Comparison of ENCODE assay signal across 10 cellular contexts in the genomic region with DNA sequence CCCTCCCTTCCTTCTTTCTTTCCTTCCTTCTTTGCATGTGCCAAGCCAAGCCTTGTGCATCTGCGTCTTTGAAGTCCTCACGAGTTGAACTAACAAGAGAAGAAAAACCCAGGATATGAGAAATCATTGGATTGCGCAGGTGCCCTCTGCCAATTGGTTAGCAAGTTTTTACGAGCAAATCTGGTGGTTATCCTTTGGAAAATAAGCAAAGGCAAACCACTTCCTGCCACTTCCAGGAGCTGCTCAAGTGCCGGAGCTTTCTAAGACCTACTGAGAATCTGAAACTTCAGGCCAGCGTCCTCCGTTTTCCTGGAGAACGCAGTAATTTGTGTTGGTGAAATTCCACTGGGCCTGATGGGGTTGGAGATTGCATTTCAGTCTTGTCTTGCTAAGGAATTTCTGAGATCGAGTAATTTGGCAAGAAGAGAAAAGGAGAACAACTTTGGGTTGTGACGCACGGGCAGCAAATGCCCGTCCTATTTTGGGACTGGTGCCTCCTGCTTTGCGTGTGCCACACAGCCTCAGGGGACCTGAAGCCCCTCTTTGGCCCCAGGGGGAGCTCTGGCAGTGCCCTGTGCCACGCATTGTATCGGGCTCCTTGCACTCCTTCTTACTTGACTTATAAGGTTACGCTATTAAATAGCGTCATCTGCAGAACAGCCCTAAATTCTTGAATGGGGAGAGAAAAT. TPM values are rescaled to one million over a fixed set of nuclear protein-coding genes. Genes with fewer than 3 reads are reported as not detected.
DNase-seq lines count a peak whose midpoint lies in the region; ATAC-seq, FAIRE-seq and TF ChIP-seq lines count a peak whose summit lies in the region.
"Had no signal": no experiment of that assay in that cellular context is flagged by ENCODE, and none has a peak within 500 bp of the region (broad histone marks: within the 10 kb centered on the region; RNA-seq: fewer than 3 reads in every experiment).

No MANE protein-coding gene starts in this region.

- peak overlapping the region in 1 of 2 donors; percentile 85 for H3K27ac Mint-ChIP-seq in stimulated activated naive CD8-positive, alpha-beta T cell treated with anti-CD3 and anti-CD28 coated beads, Interleukin-15, amount 100 ng/mL, for 72 hours
- no peak overlapping the region for H3K27ac Mint-ChIP-seq in astrocyte (ENCODE audit: unreplicated experiment)

- peaks cover 54% of the 10 kb centered on the region for H3K4me1 Mint-ChIP-seq in stimulated activated naive CD8-positive, alpha-beta T cell treated with anti-CD3 and anti-CD28 coated beads, Interleukin-15, amount 100 ng/mL, for 72 hours
- H3K4me1 Mint-ChIP-seq in astrocyte (ENCODE audit: low read depth, unreplicated experiment), result peaks cover 16% of the 10 kb centered on the region

- no peaks in the 10 kb centered on the region for H3K27me3 ChIP-seq in astrocyte (ENCODE audit: insufficient read depth, low read length)
- H3K27me3 ChIP-seq in vagina, result no peaks in the 10 kb centered on the region

- H3K4me3 ChIP-seq in astrocyte (ENCODE audit: insufficient read depth, low read depth, low read length), result no peak overlapping the region
- H3K4me3 ChIP-seq in kidney (ENCODE audit: low read length in 2 of 2), result no peak overlapping the region
- no peak overlapping the region for H3K4me3 ChIP-seq in vagina
- H3K4me3 ChIP-seq: psoas muscle had no signal

- H3K4me1 ChIP-seq in astrocyte (ENCODE audit: insufficient read depth, low read length), result peaks cover 8% of the 10 kb centered on the region
- peaks cover 16 to 30% of the 10 kb centered on the region in 2 donors for H3K4me1 ChIP-seq in kidney (ENCODE audit: control insufficient read depth in 1 of 2, insufficient read depth in 1 of 2, low read depth in 1 of 2, low read length in 2 of 2)
- peaks cover 66% of the 10 kb centered on the region for H3K4me1 ChIP-seq in vagina
- H3K4me1 ChIP-seq: psoas muscle had no signal

- no peaks in the 10 kb centered on the region for H3K27me3 Mint-ChIP-seq in stimulated activated naive CD8-positive, alpha-beta T cell treated with anti-CD3 and anti-CD28 coated beads, Interleukin-15, amount 100 ng/mL, for 72 hours
- H3K27me3 Mint-ChIP-seq in astrocyte (ENCODE audit: low read depth, unreplicated experiment), result no peaks in the 10 kb centered on the region

- TF ChIP-seq POLR2A in vagina (IDR thresholded peaks at IDR 0.05), result no peak

- no peak for DNase-seq in stimulated activated naive CD8-positive, alpha-beta T cell treated with anti-CD3 and anti-CD28 coated beads, Interleukin-15, Interleukin-2, amounts not matched to agents 100 U/mL and 50 U/mL, for 24 hours
- DNase-seq in stimulated activated naive CD8-positive, alpha-beta T cell treated with anti-CD3 and anti-CD28 coated beads, Interleukin-15, amount 100 ng/mL, for 72 hours, result no peak
- DNase-seq in astrocyte (ENCODE audit: low read depth) (peak; percentile 92), kidney (peak; percentile 57), vagina (ENCODE audit: extremely low spot score in 2 of 2) (no peak), NCI-H187 (lab: John Stamatoyannopoulos, UW) (no peak), medulla oblongata (ENCODE audit: extremely low spot score) (no peak)
- DNase-seq in stimulated activated CD4-positive, alpha-beta T cell treated with anti-CD3 and anti-CD28 coated beads, Interleukin-2, amount 100 ng/mL, for 24 hours, result no peak
- DNase-seq: activated T-cell treated with anti-CD3 and anti-CD28 coated beads for 4 hours, psoas muscle had no signal

- FAIRE-seq in astrocyte (lab: Jason Lieb, UNC) (no peak), kidney (lab: Jason Lieb, UNC) (no peak)

- intact Hi-C loops in kidney (cut with DNase I), result no loop called here
- intact Hi-C loops in vagina (cut with DNase I), result no loop called here

- H3K36me3 ChIP-seq in astrocyte (ENCODE audit: insufficient read depth, low read length), result no peaks in the 10 kb centered on the region
- no peaks in the 10 kb centered on the region for H3K36me3 ChIP-seq in kidney (ENCODE audit: control insufficient read depth in 1 of 2, insufficient read depth in 2 of 2, low read length in 2 of 2)
- no peaks in the 10 kb centered on the region for H3K36me3 ChIP-seq in vagina

- peaks cover 84% of the 10 kb centered on the region for H4K20me1 ChIP-seq in astrocyte (ENCODE audit: insufficient read depth, low read length)

- ATAC-seq in stimulated activated naive CD8-positive, alpha-beta T cell treated with anti-CD3 and anti-CD28 coated beads, Interleukin-15, Interleukin-2, amounts not matched to agents 100 U/mL and 50 U/mL, for 24 hours, result peak; percentile 45
- ATAC-seq in stimulated activated naive CD8-positive, alpha-beta T cell treated with anti-CD3 and anti-CD28 coated beads, Interleukin-15, amount 100 ng/mL, for 72 hours, result no peak
- ATAC-seq: psoas muscle had no signal

- H3K9me3 ChIP-seq in astrocyte (ENCODE audit: insufficient read depth, low read depth, low read length), result no peaks in the 10 kb centered on the region
- H3K9me3 ChIP-seq in kidney (ENCODE audit: control insufficient read depth in 1 of 2, low read length in 2 of 2), result no peaks in the 10 kb centered on the region
- no peaks in the 10 kb centered on the region for H3K9me3 ChIP-seq in vagina
- H3K9me3 ChIP-seq: psoas muscle had no signal

- H3K9me3 Mint-ChIP-seq in stimulated activated naive CD8-positive, alpha-beta T cell treated with anti-CD3 and anti-CD28 coated beads, Interleukin-15, amount 100 ng/mL, for 72 hours, result no peaks in the 10 kb centered on the region
- H3K9me3 Mint-ChIP-seq in astrocyte (ENCODE audit: unreplicated experiment), result peaks cover 2% of the 10 kb centered on the region

- H3K27ac ChIP-seq in astrocyte (ENCODE audit: low read depth, low read length) (no peak overlapping the region), kidney (ENCODE audit: low read depth in 2 of 2, low read length in 2 of 2) (no peak overlapping the region), vagina (peak overlapping the region; percentile 35)
- H3K27ac ChIP-seq: psoas muscle had no signal

- H3K79me2 ChIP-seq in astrocyte (ENCODE audit: insufficient read depth, low read length), result peaks cover 84% of the 10 kb centered on the region

- H3K4me3 Mint-ChIP-seq in stimulated activated naive CD8-positive, alpha-beta T cell treated with anti-CD3 and anti-CD28 coated beads, Interleukin-15, amount 100 ng/mL, for 72 hours, result no peak overlapping the region
- no peak overlapping the region for H3K4me3 Mint-ChIP-seq in astrocyte (ENCODE audit: unreplicated experiment)

- H3K9ac ChIP-seq in astrocyte (ENCODE audit: low read length), result peak overlapping the region; percentile 7
- H3K9ac ChIP-seq in kidney (ENCODE audit: low read length in 2 of 2), result no peak overlapping the region

- TF ChIP-seq CTCF in astrocyte (IDR thresholded peaks at IDR 0.05; ENCODE audit: insufficient read depth, low read depth, low read length) (no peak), kidney (IDR thresholded peaks at IDR 0.05; ENCODE audit: borderline replicate concordance, extremely low read depth, insufficient read depth) (no peak), vagina (IDR thresholded peaks at IDR 0.05) (no peak)

- no peak overlapping the region for H2AFZ ChIP-seq in astrocyte (ENCODE audit: low read depth, low read length)

- H3K4me2 ChIP-seq in astrocyte (ENCODE audit: low read length), result peak overlapping the region; percentile 36

- peaks cover 16% of the 10 kb centered on the region for H3K36me3 Mint-ChIP-seq in astrocyte (ENCODE audit: low read depth, unreplicated experiment)

RNA-seq across cellular contexts. Expression of a gene that starts 56.4 kb away (rescaled TPM):
- total RNA-seq in astrocyte, result 64.5 and 71.5 TPM in 2 replicates
- total RNA-seq in kidney, result 65.7 TPM
- polyA plus RNA-seq in kidney (ENCODE audit: insufficient read depth, low read depth, low replicate concordance), result 16.6 TPM
- 66.3 TPM for total RNA-seq in vagina

Comparison
In these comparisons a context has a peak if more than half of its experiments do, and no peak if none do; other contexts are left out.
1. DNase-seq: peak in astrocyte (single experiment) and kidney (single experiment); none in stimulated activated naive CD8-positive, alpha-beta T cell treated with anti-CD3 and anti-CD28 coated beads, Interleukin-15, Interleukin-2, amounts not matched to agents 100 U/mL and 50 U/mL, for 24 hours (single experiment), stimulated activated naive CD8-positive, alpha-beta T cell treated with anti-CD3 and anti-CD28 coated beads, Interleukin-15, amount 100 ng/mL, for 72 hours (0 of 2), vagina (0 of 2), NCI-H187 (0 of 2), medulla oblongata (single experiment) and stimulated activated CD4-positive, alpha-beta T cell treated with anti-CD3 and anti-CD28 coated beads, Interleukin-2, amount 100 ng/mL, for 24 hours (0 of 2).